Comparison of ENCODE assay signal across 1 cellular context in the genomic region with DNA sequence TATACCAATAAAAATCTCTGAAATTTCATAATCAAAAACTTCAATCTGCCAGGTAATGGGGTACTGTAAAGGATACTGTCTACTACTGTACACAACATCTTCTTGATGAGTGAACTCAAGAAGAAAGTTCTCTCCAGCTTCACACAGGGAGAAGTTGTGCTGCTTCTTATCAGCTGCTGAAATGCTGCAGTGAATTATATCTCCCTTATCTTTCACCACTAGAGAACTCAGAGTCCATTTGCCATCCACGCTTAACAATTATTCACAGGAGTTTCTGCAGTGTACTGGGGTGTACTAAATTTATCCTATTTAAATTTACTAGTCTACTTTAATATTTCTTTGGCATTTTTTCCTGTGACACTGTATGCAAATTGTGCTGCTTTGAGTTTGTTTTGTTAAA.
TF ChIP-seq lines count a peak whose summit lies in the region.

No MANE protein-coding gene starts in this region.

TF ChIP-seq in K562, 482 proteins besides CTCF, POLR2A, EP300 and RAD21 (continued from another document):
- TF ChIP-seq RERE (CRISPR knock-in tag; IDR thresholded peaks at IDR 0.05; ENCODE audit: borderline replicate concordance) (no peak), ZNF57 (CRISPR knock-in tag; IDR thresholded peaks at IDR 0.05) (no peak), PHTF2 (CRISPR knock-in tag; IDR thresholded peaks at IDR 0.05) (no peak), MEF2D (tag; conservative IDR thresholded peaks at IDR 0.05; ENCODE audit: low read depth) (no peak), ZNF766 (CRISPR knock-in tag; conservative IDR thresholded peaks at IDR 0.05) (no peak)
